In genomic region chr20:64035933-64036345, GRCh38 we compare ENCODE assay signal across 1 cellular context.
TF ChIP-seq lines count a peak whose summit lies in the region.

Gene C20orf204, plus strand, starts transcription at chr20:64036182. Its CDS starts 142 bp downstream, at chr20:64036324.

TF ChIP-seq in HepG2, 621 proteins besides CTCF, POLR2A, EP300 and RAD21 (continued from another document and continues in another):
- TF ChIP-seq POGK (CRISPR knock-in tag; conservative IDR thresholded peaks at IDR 0.05) = peak; percentile 71; the same call in 1 of the 2 replicates
- peak; percentile 82 for TF ChIP-seq MED13 (CRISPR knock-in tag; IDR thresholded peaks at IDR 0.05)
- no peak for TF ChIP-seq ZFP37 (CRISPR knock-in tag; IDR thresholded peaks at IDR 0.05; ENCODE audit: borderline replicate concordance)
- no peak for TF ChIP-seq MZF1 (CRISPR knock-in tag; IDR thresholded peaks at IDR 0.05; ENCODE audit: borderline replicate concordance)
- TF ChIP-seq ARID5B (CRISPR knock-in tag; IDR thresholded peaks at IDR 0.05) = peak; percentile 68
- TF ChIP-seq U2AF1 (optimal IDR thresholded peaks at IDR 0.05; ENCODE audit: low read depth, low read length) = peak; percentile 33
- no peak for TF ChIP-seq SUZ12 (IDR thresholded peaks at IDR 0.05; ENCODE audit: low read depth, low read length)
- peak; percentile 96 for TF ChIP-seq SALL2 (CRISPR knock-in tag; IDR thresholded peaks at IDR 0.05)
- TF ChIP-seq ETV5 (CRISPR knock-in tag; IDR thresholded peaks at IDR 0.05; ENCODE audit: borderline replicate concordance) = peak; percentile 52
- TF ChIP-seq AKNA (CRISPR knock-in tag; IDR thresholded peaks at IDR 0.05; ENCODE audit: borderline replicate concordance) = no peak
- TF ChIP-seq ZBTB4 (CRISPR knock-in tag; IDR thresholded peaks at IDR 0.05; ENCODE audit: borderline replicate concordance) = 0 out of 2 replicates have a peak, but pooled peaks have one; percentile 40
- no peak; the same call in 1 of the 2 replicates for TF ChIP-seq MYPOP (CRISPR knock-in tag; IDR thresholded peaks at IDR 0.05)
- TF ChIP-seq ZNF234 (CRISPR knock-in tag; conservative IDR thresholded peaks at IDR 0.05) = no peak
- no peak for TF ChIP-seq ZNF292 (CRISPR knock-in tag; IDR thresholded peaks at IDR 0.05; ENCODE audit: borderline replicate concordance, low read depth)
- peak; percentile 94; the same call in 1 of the 2 replicates for TF ChIP-seq ZNF589 (CRISPR knock-in tag; conservative IDR thresholded peaks at IDR 0.05)
- no peak for TF ChIP-seq SRF (IDR thresholded peaks at IDR 0.05; ENCODE audit: low read depth, low read length)
- no peak for TF ChIP-seq TEAD2 (CRISPR knock-in tag; IDR thresholded peaks at IDR 0.05)
- no peak for TF ChIP-seq E2F1 (CRISPR knock-in tag; IDR thresholded peaks at IDR 0.05)
- TF ChIP-seq MATR3 (CRISPR knock-in tag; IDR thresholded peaks at IDR 0.05) = no peak
- TF ChIP-seq ZNF451 (CRISPR knock-in tag; IDR thresholded peaks at IDR 0.05) = peak; percentile 19; the same call in 1 of the 2 replicates
- no peak for TF ChIP-seq NFIC (IDR thresholded peaks at IDR 0.05; ENCODE audit: low read length)
- TF ChIP-seq DZIP1 (CRISPR knock-in tag; IDR thresholded peaks at IDR 0.05) = no peak; the same call in 1 of the 2 replicates
- no peak for TF ChIP-seq GMEB2 (CRISPR knock-in tag; IDR thresholded peaks at IDR 0.05; ENCODE audit: low read depth)
- TF ChIP-seq RFX3 (CRISPR knock-in tag; IDR thresholded peaks at IDR 0.05) = no peak
- TF ChIP-seq ZNF574 (CRISPR knock-in tag; IDR thresholded peaks at IDR 0.05) = peak; percentile 85
- no peak for TF ChIP-seq HMGA1 (CRISPR knock-in tag; conservative IDR thresholded peaks at IDR 0.05)
- no peak for TF ChIP-seq NFATC3 (CRISPR knock-in tag; IDR thresholded peaks at IDR 0.05)
- TF ChIP-seq NR0B2 (CRISPR knock-in tag; IDR thresholded peaks at IDR 0.05) = no peak
- TF ChIP-seq PAWR (CRISPR knock-in tag; IDR thresholded peaks at IDR 0.05; ENCODE audit: borderline replicate concordance) = no peak
- TF ChIP-seq FOXK1 (CRISPR knock-in tag; IDR thresholded peaks at IDR 0.05; ENCODE audit: borderline replicate concordance, low read depth) = no peak
